Comparison of ENCODE assay signal across 23 cellular contexts in the genomic region with DNA sequence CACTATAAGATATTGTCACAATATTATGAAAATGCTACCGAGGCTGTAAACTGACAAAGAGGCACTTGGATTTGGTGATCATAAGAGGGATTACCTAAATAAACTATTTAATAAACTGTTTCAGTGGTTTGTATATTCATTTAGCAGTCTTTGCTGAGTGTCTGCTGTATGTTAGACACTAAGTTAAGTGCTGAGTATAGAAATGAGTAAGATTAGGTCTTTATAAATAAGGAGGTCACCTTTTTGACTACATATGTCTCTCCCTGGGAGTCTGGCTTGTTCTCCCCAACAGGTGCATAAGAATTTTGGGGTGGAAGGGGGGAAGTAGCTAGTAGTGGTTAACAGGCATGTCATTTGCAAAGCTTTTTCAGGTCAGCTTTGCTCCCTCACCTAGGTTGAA.
"Had no signal": no experiment of that assay in that cellular context is flagged by ENCODE, and none has a peak within 500 bp of the region (broad histone marks: within the 10 kb centered on the region; RNA-seq: fewer than 3 reads in every experiment).

No MANE protein-coding gene starts in this region.

- H3K4me3 Mint-ChIP-seq: activated CD4-positive, alpha-beta T cell treated with anti-CD3 and anti-CD28 coated beads, Interleukin-2, amount 10 ng/mL, durations not matched to agents 7 days and 5 days; activated CD8-positive, alpha-beta T cell treated with anti-CD3 and anti-CD28 coated beads, Interleukin-2, amount 10 ng/mL, durations not matched to agents 7 days and 5 days; activated naive CD4-positive, alpha-beta T cell treated with anti-CD3 and anti-CD28 coated beads, Interleukin-2, amount 50 U/mL, for 24 hours; activated T-cell treated with anti-CD3 and anti-CD28 coated beads, Interleukin-2, amount 50 U/mL, for 4 hours; naive thymus-derived CD8-positive, alpha-beta T cell had no signal

- H3K27ac Mint-ChIP-seq: activated CD4-positive, alpha-beta T cell treated with anti-CD3 and anti-CD28 coated beads, Interleukin-2, amount 10 ng/mL, durations not matched to agents 7 days and 5 days; activated CD8-positive, alpha-beta T cell treated with anti-CD3 and anti-CD28 coated beads, Interleukin-2, amount 10 ng/mL, durations not matched to agents 7 days and 5 days; activated naive CD4-positive, alpha-beta T cell treated with anti-CD3 and anti-CD28 coated beads, Interleukin-2, amount 50 U/mL, for 24 hours had no signal

- H3K4me1 Mint-ChIP-seq: activated CD4-positive, alpha-beta T cell treated with anti-CD3 and anti-CD28 coated beads, Interleukin-2, amount 10 ng/mL, durations not matched to agents 7 days and 5 days had no signal

- H3K4me3 ChIP-seq: breast epithelium, esophagus muscularis mucosa, gastroesophageal sphincter, heart right ventricle, pancreas, transverse colon, vagina had no signal

- H3K27ac ChIP-seq: breast epithelium, esophagus muscularis mucosa, gastroesophageal sphincter, heart right ventricle, neutrophil, pancreas, transverse colon, vagina had no signal

- DNase-seq: activated CD4-positive, alpha-beta T cell treated with anti-CD3 and anti-CD28 coated beads, Interleukin-2, amount 10 ng/mL, durations not matched to agents 7 days and 5 days; activated CD8-positive, alpha-beta T cell treated with anti-CD3 and anti-CD28 coated beads, Interleukin-2, amount 10 ng/mL, durations not matched to agents 7 days and 5 days; activated effector memory CD4-positive, alpha-beta T cell treated with anti-CD3 and anti-CD28 coated beads, Interleukin-2, amount 50 U/mL, for 16 hours; activated T-cell treated with anti-CD3 and anti-CD28 coated beads, Interleukin-2, amount 50 U/mL, for 4 hours; cerebellar nuclear complex; effector CD4-positive, alpha-beta T cell; heart right ventricle; left ventricle myocardium superior; mesenchymal stem cell; naive thymus-derived CD8-positive, alpha-beta T cell; pancreas; stimulated activated CD4-positive, alpha-beta T cell treated with anti-CD3 and anti-CD28 coated beads, Interleukin-4, amount 100 ng/mL, for 4 hours; stimulated activated naive CD4-positive, alpha-beta T cell treated with Interleukin-2 at 50 U/mL for 16 hours; transverse colon had no signal

- H3K9me3 ChIP-seq: breast epithelium, esophagus muscularis mucosa, gastroesophageal sphincter, heart right ventricle, neutrophil, pancreas, transverse colon, vagina had no signal

- FAIRE-seq: astrocyte, pancreas had no signal

- H3K27me3 Mint-ChIP-seq: activated CD4-positive, alpha-beta T cell treated with anti-CD3 and anti-CD28 coated beads, Interleukin-2, amount 10 ng/mL, durations not matched to agents 7 days and 5 days; activated naive CD4-positive, alpha-beta T cell treated with anti-CD3 and anti-CD28 coated beads, Interleukin-2, amount 50 U/mL, for 24 hours; naive thymus-derived CD8-positive, alpha-beta T cell had no signal

- ATAC-seq: activated CD4-positive, CD25-positive, alpha-beta regulatory T cell treated with anti-CD3 and anti-CD28 coated beads, Interleukin-2, amount 50 U/mL, for 24 hours; activated CD8-positive, alpha-beta T cell treated with anti-CD3 and anti-CD28 coated beads, Interleukin-2, amount 10 ng/mL, durations not matched to agents 7 days and 5 days; activated T-cell treated with anti-CD3 and anti-CD28 coated beads, Interleukin-2, amount 50 U/mL, for 4 hours; gastroesophageal sphincter; heart right ventricle; left ventricle myocardium superior; naive thymus-derived CD8-positive, alpha-beta T cell; pancreas; sciatic nerve had no signal

- H3K27me3 ChIP-seq: breast epithelium, esophagus muscularis mucosa, gastroesophageal sphincter, heart right ventricle, neutrophil, pancreas, transverse colon, vagina had no signal

- H3K4me1 ChIP-seq: breast epithelium had no signal

- H3K9me3 Mint-ChIP-seq: activated CD4-positive, alpha-beta T cell treated with anti-CD3 and anti-CD28 coated beads, Interleukin-2, amount 10 ng/mL, durations not matched to agents 7 days and 5 days; activated T-cell treated with anti-CD3 and anti-CD28 coated beads, Interleukin-2, amount 50 U/mL, for 4 hours; naive thymus-derived CD8-positive, alpha-beta T cell had no signal
